ENCODE assay signal across 8 cellular contexts in genomic region chr14:23551266-23552028, GRCh38. TPM values are rescaled to one million over a fixed set of nuclear protein-coding genes. Genes with fewer than 3 reads are reported as not detected.
DNase-seq lines count a peak whose midpoint lies in the region; ATAC-seq and TF ChIP-seq lines count a peak whose summit lies in the region.

Gene ZFHX2, minus strand, starts transcription at chr14:23551765. Its CDS starts 16,440 bp downstream, at chr14:23535325.

- H3K4me3 ChIP-seq in A673 (ENCODE audit: low read depth, low read length, poor library complexity, severe bottlenecking) (peak within 1 kb of the TSS; percentile 87), liver (ENCODE audit: low read depth in 1 of 3, low read length in 3 of 3) (peak within 1 kb of the TSS; percentile 58 to 94 (median 83))

- no peak within 1 kb of the TSS for H3K4me3 Mint-ChIP-seq in activated CD4-positive, alpha-beta T cell treated with anti-CD3 and anti-CD28 coated beads for 36 hours

- H3K4me1 Mint-ChIP-seq in activated CD4-positive, alpha-beta T cell treated with anti-CD3 and anti-CD28 coated beads for 36 hours, result peaks cover 8% of the 10 kb centered on the region

- H3K4me1 ChIP-seq in A673 (ENCODE audit: insufficient read depth, low read length, poor library complexity, severe bottlenecking) (peaks cover 5% of the 10 kb centered on the region), liver (ENCODE audit: control insufficient read depth in 4 of 4, insufficient read depth in 4 of 4, low read length in 3 of 4) (peaks cover 0 to 24% (median 12%) of the 10 kb centered on the region in 4 donors)

- intact Hi-C loops in A673 (cut with micrococcal nuclease; ENCODE audit: unreplicated experiment), result no loop called here
- intact Hi-C loops in activated CD4-positive, alpha-beta T cell treated with anti-CD3 and anti-CD28 coated beads for 36 hours (cut with DNase I, micrococcal nuclease), result loop anchor here (1.0 to 10.0 kb wide), 6 partner anchors 16 to 723 kb away; partner anchors contain the start of genes NGDN (in 2 of the 2), AP1G2 (in 1 of the 2), HOMEZ (in 1 of the 2) and PABPN1 (in 1 of the 2)

- ATAC-seq in HG03439 (IDR thresholded peaks at IDR 0.05; ENCODE audit: unreplicated experiment), result peak; percentile 46
- peak; percentile 67 for ATAC-seq in activated CD4-positive, alpha-beta T cell treated with anti-CD3 and anti-CD28 coated beads for 36 hours

- in situ Hi-C loops in GM18951 (cut with MboI; ENCODE audit: low sequenced_read_pairs, unreplicated experiment), result no loop called here

- H3K9me3 ChIP-seq in A673 (ENCODE audit: low read depth, low read length, poor library complexity, severe bottlenecking) (no peaks in the 10 kb centered on the region), liver (ENCODE audit: control insufficient read depth in 4 of 4, low read length in 3 of 4) (no peaks in the 10 kb centered on the region)

- CTCF ChIA-PET in A673 (lab: Charles Lee), result no interaction called here
- CTCF ChIA-PET in activated CD4-positive, alpha-beta T cell treated with anti-CD3 and anti-CD28 coated beads for 36 hours (lab: Charles Lee), result interaction anchor here (0.5 to 1.5 kb wide), 9 partner anchors 9 to 838 kb away, joined by 3 to 7 read pairs (median 3); partner anchors contain the start of gene NGDN

- no peaks in the 10 kb centered on the region for H3K36me3 Mint-ChIP-seq in activated CD4-positive, alpha-beta T cell treated with anti-CD3 and anti-CD28 coated beads for 36 hours (ENCODE audit: low read depth)

- H3K36me3 ChIP-seq in A673 (ENCODE audit: insufficient read depth, low read length, poor library complexity, severe bottlenecking), result no peaks in the 10 kb centered on the region
- no peaks in the 10 kb centered on the region for H3K36me3 ChIP-seq in liver (ENCODE audit: control insufficient read depth in 4 of 4, insufficient read depth in 3 of 4, low read depth in 1 of 4, low read length in 3 of 4)

- TF ChIP-seq CTCF in A673 (conservative IDR thresholded peaks at IDR 0.05; ENCODE audit: low read depth, low read length) (no peak), liver (IDR thresholded peaks at IDR 0.05; ENCODE audit: low read depth, low read length, missing input control) (no peak)

- peak; percentile 60 for TF ChIP-seq POLR2A in GM18951 (IDR thresholded peaks at IDR 0.05; ENCODE audit: extremely low read depth, insufficient read depth, insufficient read length)

- no peaks in the 10 kb centered on the region for H3K27me3 Mint-ChIP-seq in activated CD4-positive, alpha-beta T cell treated with anti-CD3 and anti-CD28 coated beads for 36 hours

- DNase-seq in A673 (ENCODE audit: low spot score), result peak; percentile 88
- DNase-seq in NCI-H460 (ENCODE audit: extremely low read depth, low read depth), result peak; percentile 60
- DNase-seq in activated CD4-positive, alpha-beta T cell treated with anti-CD3 and anti-CD28 coated beads for 36 hours, result peak; percentile 89
- DNase-seq in stimulated activated CD4-positive, alpha-beta T cell treated with anti-CD3 and anti-CD28 coated beads, Interleukin-2, amount 100 ng/mL, for 48 hours, result peak; percentile 77

- H3K27ac ChIP-seq in A673 (ENCODE audit: low read depth, low read length, poor library complexity, severe bottlenecking) (peak within 1 kb of the TSS; percentile 58), cingulate gyrus (ENCODE audit: low read depth, low read length) (peak within 1 kb of the TSS; percentile 93), liver (ENCODE audit: low read depth in 1 of 2, low read length in 2 of 2) (no peak within 1 kb of the TSS)

- H3K27me3 ChIP-seq in A673 (replicated peaks; ENCODE audit: insufficient read depth, low read depth, low read length, poor library complexity) (no peaks in the 10 kb centered on the region), liver (ENCODE audit: control insufficient read depth in 4 of 4, insufficient read depth in 4 of 4, low read length in 3 of 4) (no peaks in the 10 kb centered on the region)

- peak within 1 kb of the TSS; percentile 72 for H3K27ac Mint-ChIP-seq in activated CD4-positive, alpha-beta T cell treated with anti-CD3 and anti-CD28 coated beads for 36 hours

- BruUV-seq in A673 (replicated peaks; lab: Mats Ljungman, UMichigan), result no TSS peak

- WGBS in liver, result under 1% methylated on average over 49 of the region's 49 CpGs

- H3K9ac ChIP-seq in liver (ENCODE audit: low read depth in 1 of 2, low read length in 2 of 2), result peak within 1 kb of the TSS; percentile 26 to 50

- H3K9me3 Mint-ChIP-seq in activated CD4-positive, alpha-beta T cell treated with anti-CD3 and anti-CD28 coated beads for 36 hours (ENCODE audit: low read depth), result no peaks in the 10 kb centered on the region

- TF ChIP-seq RAD21 in liver (IDR thresholded peaks at IDR 0.05), result no peak

- POLR2A ChIA-PET in A673 (lab: Charles Lee; ENCODE audit: low non-redundant PET), result interaction anchor here (0.9 kb wide), 1 partner anchor 12 kb away, joined by 3 read pairs; no protein-coding TSS in a partner anchor
- POLR2A ChIA-PET in activated CD4-positive, alpha-beta T cell treated with anti-CD3 and anti-CD28 coated beads for 36 hours (lab: Charles Lee), result no interaction called here

TF ChIP-seq in liver, 16 proteins besides CTCF, POLR2A, EP300 and RAD21:
- TF ChIP-seq GABPA (IDR thresholded peaks at IDR 0.05 in 1 of 2, conservative IDR thresholded peaks at IDR 0.05 in 1 of 2) (peak in 1 of 2 donors; percentile 52), RXRA (IDR thresholded peaks at IDR 0.05) (no peak), YY1 (IDR thresholded peaks at IDR 0.05) (peak; percentile 60), EGR1 (IDR thresholded peaks at IDR 0.05; ENCODE audit: low read depth in 2 of 2) (peak in 1 of 2 donors; percentile 48), HNF4A (conservative IDR thresholded peaks at IDR 0.05) (peak in 1 of 2 donors; percentile 14)

RNA-seq across cellular contexts. Expression of gene ZFHX2, which starts in this region (rescaled TPM):
- total RNA-seq in A673 (2021) (4.8 and 5.8 TPM in 2 replicates), liver (under 1 TPM; 0.08 to 0.14 TPM)
- 0.15 and 0.43 TPM in 2 replicates for total RNA-seq in NCI-H460 (2014; rRNA removed; shearing (Covaris generic))
- polyA plus RNA-seq in NCI-H460 (2014; cell fraction: nucleus; rRNA removed), result 2.0 TPM in 1 of 2 replicates, not detected in the other
- total RNA-seq in activated CD4-positive, alpha-beta T cell treated with anti-CD3 and anti-CD28 coated beads for 36 hours, result 1 to 10 TPM; 1.0 to 1.3 TPM
- polyA plus RNA-seq in liver, result under 1 TPM; 0.06 to 0.12 TPM

Comparison
In these comparisons a context has a peak if more than half of its experiments do, and no peak if none do; other contexts are left out.
1. H3K27ac ChIP-seq: peak in A673 (single experiment) and cingulate gyrus (single experiment); none in liver (0 of 2).
2. Peak in every context shown above with its lines, with median percentiles within 50 percentile points of each other: DNase-seq.